Comparison of ENCODE assay signal across 13 cellular contexts in the genomic region with DNA sequence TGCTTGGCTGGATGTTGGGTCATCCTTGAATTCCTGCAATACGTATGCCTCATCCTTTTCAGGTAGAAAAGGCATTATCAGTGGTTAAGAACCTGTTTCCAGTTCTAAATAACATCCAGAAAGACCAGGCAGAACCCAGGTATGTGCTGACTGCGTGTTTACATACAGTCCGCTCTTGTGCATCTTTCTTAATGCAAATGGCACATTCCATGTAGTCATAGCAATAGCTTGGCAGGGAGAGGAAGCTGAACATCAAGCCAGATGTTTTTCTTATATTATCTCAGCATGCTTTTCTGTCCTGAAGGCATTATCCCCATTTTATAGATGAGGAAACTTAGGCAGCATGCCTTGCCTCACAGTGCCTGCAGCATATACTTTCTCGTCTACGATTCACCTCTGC. TPM values are rescaled to one million over a fixed set of nuclear protein-coding genes. Genes with fewer than 3 reads are reported as not detected.
DNase-seq lines count a peak whose midpoint lies in the region; ATAC-seq and TF ChIP-seq lines count a peak whose summit lies in the region.
"Had no signal": no experiment of that assay in that cellular context is flagged by ENCODE, and none has a peak within 500 bp of the region (broad histone marks: within the 10 kb centered on the region; RNA-seq: fewer than 3 reads in every experiment).

No MANE protein-coding gene starts in this region.

- ATAC-seq in Panc1 = no peak
- ATAC-seq: activated naive CD8-positive, alpha-beta T cell treated with anti-CD3 and anti-CD28 coated beads, Interleukin-2, amount 50 U/mL, for 24 hours; K562; mucosa of descending colon; WTC11 had no signal

- POLR2A ChIA-PET in Panc1 (lab: Charles Lee) = no interaction called here

- TF ChIP-seq CTCF in Panc1 (IDR thresholded peaks at IDR 0.05) (no peak), sigmoid colon (IDR thresholded peaks at IDR 0.05) (no peak)

- BruUV-seq in Panc1 (replicated peaks; lab: Mats Ljungman, UMichigan) = no TSS peak

- CTCF ChIA-PET in Panc1 (lab: Charles Lee) = no interaction called here

- H3K9me3 ChIP-seq in Panc1 (ENCODE audit: control insufficient read depth, insufficient read depth, low read depth, low read length) (no peaks in the 10 kb centered on the region), sigmoid colon (no peaks in the 10 kb centered on the region)
- H3K9me3 ChIP-seq: mucosa of descending colon had no signal

- 90 to 91% methylated on average over 5 of the region's 5 CpGs for WGBS in sigmoid colon, 2 donors

- no peak for TF ChIP-seq EP300 in sigmoid colon (IDR thresholded peaks at IDR 0.05)

- DNase-seq in EL = peak; percentile 64
- DNase-seq in Panc1 (ENCODE audit: low read depth, low spot score) = no peak
- DNase-seq in fibroblast of peridontal ligament (ENCODE audit: extremely low read depth) = peak; percentile 35
- no peak for DNase-seq in sigmoid colon
- no peak for DNase-seq in GM03348 (ENCODE audit: low spot score)
- DNase-seq in NCI-H2107 (lab: John Stamatoyannopoulos, UW) = no peak
- no peak for DNase-seq in effector CD4-positive, alpha-beta T cell
- DNase-seq: activated naive CD8-positive, alpha-beta T cell treated with anti-CD3 and anti-CD28 coated beads, Interleukin-2, amount 50 U/mL, for 24 hours; activated T-cell treated with anti-CD3 and anti-CD28 coated beads for 4 hours; islet precursor cell; mucosa of descending colon had no signal

- H3K36me3 ChIP-seq in Panc1 (ENCODE audit: control insufficient read depth, insufficient read depth, low read length) (no peaks in the 10 kb centered on the region), sigmoid colon (no peaks in the 10 kb centered on the region)

- peaks cover 25% of the 10 kb centered on the region for H3K4me1 ChIP-seq in Panc1 (ENCODE audit: control insufficient read depth, insufficient read depth, low read length)
- peaks cover 0 to 55% (median 37%) of the 10 kb centered on the region in 4 donors for H3K4me1 ChIP-seq in sigmoid colon

- intact Hi-C loops in Panc1 (cut with micrococcal nuclease; ENCODE audit: unreplicated experiment) = no loop called here
- intact Hi-C loops in sigmoid colon (cut with DNase I) = no loop called here

- H3K27ac ChIP-seq in Panc1 (ENCODE audit: low read length) (peak overlapping the region; percentile 54), sigmoid colon (peak overlapping the region in 3 of 4 donors; percentile 94 to 97 (median 95))

- H3K4me3 ChIP-seq in Panc1 (ENCODE audit: low read depth in 2 of 2, low read length in 2 of 2) = peak overlapping the region; percentile 74 to 78
- peak overlapping the region in 3 of 4 donors; percentile 87 to 95 (median 92) for H3K4me3 ChIP-seq in sigmoid colon
- H3K4me3 ChIP-seq: K562, mucosa of descending colon had no signal

- no peak for TF ChIP-seq POLR2A in sigmoid colon (IDR thresholded peaks at IDR 0.05)

- in situ Hi-C loops in Panc1 (cut with HindIII; ENCODE audit: low pct_unique_long_range_greater_than_20kb, low sequenced_read_pairs) = no loop called here

- H3K27me3 ChIP-seq in Panc1 (ENCODE audit: control insufficient read depth, insufficient read depth, low read length) (no peaks in the 10 kb centered on the region), sigmoid colon (no peaks in the 10 kb centered on the region)

RNA-seq across cellular contexts. Expression of a gene that starts 2.1 kb away (rescaled TPM):
- 9.5 TPM for total RNA-seq in Panc1 (2021; ENCODE audit: unreplicated experiment)
- polyA plus RNA-seq in Panc1 (2012; ENCODE audit: insufficient read length) = 6.0 TPM
- total RNA-seq in sigmoid colon = 10 to 100 TPM in 3 of 4 donors, 1 to 10 TPM in 1; 9.4 to 30.7 (median 18.2) TPM
- polyA plus RNA-seq in sigmoid colon = 1 to 10 TPM in 2 of 3 donors, under 1 TPM in 1; 0.69 to 2.5 (median 1.2) TPM
- total RNA-seq: K562 had no signal
- polyA plus RNA-seq: K562 had no signal

Comparison
In these comparisons a context has a peak if more than half of its experiments do, and no peak if none do; other contexts are left out.
1. DNase-seq: peak in EL (single experiment) and fibroblast of peridontal ligament (single experiment); none in Panc1 (single experiment), sigmoid colon (single experiment), GM03348 (single experiment), NCI-H2107 (single experiment) and effector CD4-positive, alpha-beta T cell (single experiment).